In genomic region chrX:1351981-1352714, GRCh38 we compare ENCODE assay signal across 29 cellular contexts. TPM values are rescaled to one million over a fixed set of nuclear protein-coding genes. Genes with fewer than 3 reads are reported as not detected.
"Had no signal": no experiment of that assay in that cellular context is flagged by ENCODE, and none has a peak within 500 bp of the region (broad histone marks: within the 10 kb centered on the region; RNA-seq: fewer than 3 reads in every experiment).

No MANE protein-coding gene starts in this region.

- H3K27ac ChIP-seq: adrenal gland, breast epithelium had no signal

- H3K9me3 Mint-ChIP-seq: activated B cell treated with CpG ODN at 0.5 μM for 24 hours; activated CD4-positive, alpha-beta T cell treated with anti-CD3 and anti-CD28 coated beads, Interleukin-2, amount 10 ng/mL, durations not matched to agents 7 days and 5 days; activated CD8-positive, alpha-beta T cell treated with anti-CD3 and anti-CD28 coated beads for 36 hours; activated naive CD8-positive, alpha-beta T cell treated with anti-CD3 and anti-CD28 coated beads, Interleukin-2, amount 10 ng/mL, durations not matched to agents 7 days and 5 days; activated T-cell treated with anti-CD3 and anti-CD28 coated beads, Interleukin-2, amount 50 U/mL, for 72 hours; T-cell had no signal

- H3K27me3 ChIP-seq: adrenal gland, breast epithelium, MG63 had no signal

- DNase-seq: activated B cell treated with CpG ODN at 0.5 μM for 24 hours; activated CD4-positive, alpha-beta T cell treated with anti-CD3 and anti-CD28 coated beads for 1 hour; activated CD4-positive, alpha-beta T cell treated with anti-CD3 and anti-CD28 coated beads, Interleukin-2, amount 10 ng/mL, durations not matched to agents 7 days and 5 days; activated CD8-positive, alpha-beta memory T cell treated with anti-CD3 and anti-CD28 coated beads, Interleukin-2, amount 50 U/mL, for 4 hours; activated CD8-positive, alpha-beta T cell treated with anti-CD3 and anti-CD28 coated beads for 36 hours; activated naive CD4-positive, alpha-beta T cell treated with anti-CD3 and anti-CD28 coated beads, Interleukin-2, amount 50 U/mL, for 16 hours; activated naive CD8-positive, alpha-beta T cell treated with anti-CD3 and anti-CD28 coated beads, Interleukin-2, amount 10 ng/mL, durations not matched to agents 7 days and 5 days; activated T-cell treated with anti-CD3 and anti-CD28 coated beads, Interleukin-2, amount 50 U/mL, for 72 hours; adrenal gland; anterior cingulate cortex; central memory CD4-positive, alpha-beta T cell; MG63; MV-4-11; NCI-H1092 treated with DMSO at 0.1 percent for 48 hours; NCI-H1436; NCI-H1694 treated with DMSO at 0.1 percent for 48 hours; NCI-H2029 treated with DMSO at 0.1 percent for 48 hours; NCI-H345; NCI-H510A; NCI-H526 treated with DMSO at 0.1 percent for 48 hours; NCI-H82; SIG-M5; T-cell; T-helper 2 cell; T1000 had no signal

- H3K4me1 ChIP-seq: adrenal gland, breast epithelium had no signal

- H3K27me3 Mint-ChIP-seq: activated B cell treated with CpG ODN at 0.5 μM for 24 hours; activated CD4-positive, alpha-beta T cell treated with anti-CD3 and anti-CD28 coated beads, Interleukin-2, amount 10 ng/mL, durations not matched to agents 7 days and 5 days; activated CD8-positive, alpha-beta T cell treated with anti-CD3 and anti-CD28 coated beads for 36 hours; activated naive CD8-positive, alpha-beta T cell treated with anti-CD3 and anti-CD28 coated beads, Interleukin-2, amount 10 ng/mL, durations not matched to agents 7 days and 5 days; T-cell had no signal

- H3K36me3 Mint-ChIP-seq: T-cell had no signal

- ATAC-seq: activated CD8-positive, alpha-beta T cell treated with anti-CD3 and anti-CD28 coated beads for 36 hours; activated T-cell treated with anti-CD3 and anti-CD28 coated beads, Interleukin-2, amount 50 U/mL, for 72 hours; T-cell had no signal

- H3K9me3 ChIP-seq: adrenal gland, breast epithelium, MG63 had no signal

- H3K36me3 ChIP-seq: adrenal gland, breast epithelium, MG63 had no signal

- FAIRE-seq: TTC549 had no signal

- H3K27ac Mint-ChIP-seq: activated B cell treated with CpG ODN at 0.5 μM for 24 hours; activated CD4-positive, alpha-beta T cell treated with anti-CD3 and anti-CD28 coated beads, Interleukin-2, amount 10 ng/mL, durations not matched to agents 7 days and 5 days; activated CD8-positive, alpha-beta T cell treated with anti-CD3 and anti-CD28 coated beads for 36 hours; activated naive CD8-positive, alpha-beta T cell treated with anti-CD3 and anti-CD28 coated beads, Interleukin-2, amount 10 ng/mL, durations not matched to agents 7 days and 5 days; activated T-cell treated with anti-CD3 and anti-CD28 coated beads, Interleukin-2, amount 50 U/mL, for 72 hours; T-cell had no signal

- H3K4me3 ChIP-seq: adrenal gland, breast epithelium, MG63 had no signal

- H3K4me3 Mint-ChIP-seq: activated B cell treated with CpG ODN at 0.5 μM for 24 hours; activated CD4-positive, alpha-beta T cell treated with anti-CD3 and anti-CD28 coated beads, Interleukin-2, amount 10 ng/mL, durations not matched to agents 7 days and 5 days; activated CD8-positive, alpha-beta T cell treated with anti-CD3 and anti-CD28 coated beads for 36 hours; activated naive CD8-positive, alpha-beta T cell treated with anti-CD3 and anti-CD28 coated beads, Interleukin-2, amount 10 ng/mL, durations not matched to agents 7 days and 5 days; activated T-cell treated with anti-CD3 and anti-CD28 coated beads, Interleukin-2, amount 50 U/mL, for 72 hours; T-cell had no signal

- H3K4me1 Mint-ChIP-seq: activated B cell treated with CpG ODN at 0.5 μM for 24 hours had no signal

RNA-seq across cellular contexts. Expression of gene IL3RA, which starts 15.6 kb away (rescaled TPM):
- total RNA-seq: activated CD8-positive, alpha-beta T cell treated with anti-CD3 and anti-CD28 coated beads for 36 hours; OCI-LY7; RPMI7951 had no signal
